Comparison of ENCODE assay signal across 14 cellular contexts in genomic region chr12:14920475-14921126, GRCh38. TPM values are rescaled to one million over a fixed set of nuclear protein-coding genes. Genes with fewer than 3 reads are reported as not detected.
DNase-seq lines count a peak whose midpoint lies in the region; ATAC-seq and TF ChIP-seq lines count a peak whose summit lies in the region.
"Had no signal": no experiment of that assay in that cellular context is flagged by ENCODE, and none has a peak within 500 bp of the region (broad histone marks: within the 10 kb centered on the region; RNA-seq: fewer than 3 reads in every experiment).

No MANE protein-coding gene starts in this region.

- no peak overlapping the region for H3K4me3 ChIP-seq in NB4 (ENCODE audit: low read depth, low read length)
- H3K4me3 ChIP-seq in naive thymus-derived CD4-positive, alpha-beta T cell (ENCODE audit: low read length), result no peak overlapping the region
- H3K4me3 ChIP-seq in neural progenitor cell, result no peak overlapping the region
- H3K4me3 ChIP-seq: left ventricle myocardium inferior had no signal

- H3K27ac Mint-ChIP-seq in naive thymus-derived CD4-positive, alpha-beta T cell, result peak overlapping the region; percentile 19 to 86 (median 76)
- H3K27ac Mint-ChIP-seq in neural progenitor cell, result no peak overlapping the region

- peak; percentile 10 for DNase-seq in NB4 (ENCODE audit: low read depth)
- DNase-seq in naive thymus-derived CD4-positive, alpha-beta T cell, result peak in 1 of 9 donors; percentile 29
- DNase-seq in NCI-H2081 (lab: John Stamatoyannopoulos, UW), result no peak
- no peak for DNase-seq in ecto neural progenitor cell (ENCODE audit: low spot score)
- DNase-seq in neural progenitor cell (ENCODE audit: low spot score), result no peak
- DNase-seq: left ventricle myocardium inferior, NCI-H1930 had no signal

- H3K27me3 Mint-ChIP-seq in naive thymus-derived CD4-positive, alpha-beta T cell, result no peaks in the 10 kb centered on the region
- H3K27me3 Mint-ChIP-seq in neural progenitor cell (ENCODE audit: insufficient read depth, low read depth), result peaks cover 4% of the 10 kb centered on the region

- H3K4me2 ChIP-seq in neural progenitor cell, result no peak overlapping the region

- H4K20me1 ChIP-seq in neural progenitor cell (ENCODE audit: low read depth), result no peaks in the 10 kb centered on the region

- TF ChIP-seq CTCF in NB4 (IDR thresholded peaks at IDR 0.05; ENCODE audit: low read depth, low read length) (no peak), neural progenitor cell (IDR thresholded peaks at IDR 0.05) (no peak)

- H3K9me3 ChIP-seq in naive thymus-derived CD4-positive, alpha-beta T cell (ENCODE audit: control insufficient read depth in 2 of 3, low read length in 3 of 3), result no peaks in the 10 kb centered on the region
- H3K9me3 ChIP-seq in neural progenitor cell (ENCODE audit: low read depth), result no peaks in the 10 kb centered on the region
- H3K9me3 ChIP-seq: left ventricle myocardium inferior had no signal

- H3K4me1 Mint-ChIP-seq in naive thymus-derived CD4-positive, alpha-beta T cell, result peaks cover 18 to 38% (median 32%) of the 10 kb centered on the region in 7 donors
- no peaks in the 10 kb centered on the region for H3K4me1 Mint-ChIP-seq in neural progenitor cell

- peak overlapping the region; percentile 1 for H3K27ac ChIP-seq in naive thymus-derived CD4-positive, alpha-beta T cell (ENCODE audit: low read depth, low read length)
- no peak overlapping the region for H3K27ac ChIP-seq in neural progenitor cell
- H3K27ac ChIP-seq: left ventricle myocardium inferior had no signal

- intact Hi-C loops in naive thymus-derived CD4-positive, alpha-beta T cell (cut with micrococcal nuclease), result loop anchor here (1.0 to 2.0 kb wide), 5 partner anchors 18 to 75 kb away; partner anchors contain the start of gene ERP27 (in 1 of the 2)

- no peak overlapping the region for H3K9ac ChIP-seq in neural progenitor cell

- peaks cover 26 to 64% (median 56%) of the 10 kb centered on the region in 5 donors for H3K36me3 Mint-ChIP-seq in naive thymus-derived CD4-positive, alpha-beta T cell
- H3K36me3 Mint-ChIP-seq in neural progenitor cell, result no peaks in the 10 kb centered on the region

- H3K27me3 ChIP-seq in naive thymus-derived CD4-positive, alpha-beta T cell (ENCODE audit: control insufficient read depth in 2 of 2, insufficient read depth in 2 of 2, low read length in 2 of 2), result no peaks in the 10 kb centered on the region
- H3K27me3 ChIP-seq in neural progenitor cell, result no peaks in the 10 kb centered on the region

- H3K36me3 ChIP-seq in naive thymus-derived CD4-positive, alpha-beta T cell (ENCODE audit: control insufficient read depth in 2 of 3, insufficient read depth in 3 of 3, low read length in 3 of 3), result peaks cover 15 to 45% (median 28%) of the 10 kb centered on the region in 3 experiments
- H3K36me3 ChIP-seq in neural progenitor cell, result no peaks in the 10 kb centered on the region
- H3K36me3 ChIP-seq: left ventricle myocardium inferior had no signal

- no peak overlapping the region for H2AFZ ChIP-seq in neural progenitor cell (replicated peaks)

- POLR2A ChIA-PET in naive thymus-derived CD4-positive, alpha-beta T cell (lab: Charles Lee), result interaction anchor here (0.5 to 3.3 kb wide), 9 partner anchors 18 to 522 kb away, joined by 3 to 14 read pairs (median 4); partner anchors contain the start of gene ERP27

- peak overlapping the region in 8 of 10 donors; percentile 14 to 59 (median 38) for H3K4me3 Mint-ChIP-seq in naive thymus-derived CD4-positive, alpha-beta T cell
- H3K4me3 Mint-ChIP-seq in neural progenitor cell, result no peak overlapping the region

- ATAC-seq in GM18520 (IDR thresholded peaks at IDR 0.05; ENCODE audit: unreplicated experiment) (peak; percentile 77), HG02571 (IDR thresholded peaks at IDR 0.05; ENCODE audit: unreplicated experiment) (peak; percentile 79)
- ATAC-seq in naive thymus-derived CD4-positive, alpha-beta T cell, result peak; percentile 80
- ATAC-seq: Panc1 had no signal

- H3K9me3 Mint-ChIP-seq in naive thymus-derived CD4-positive, alpha-beta T cell, result no peaks in the 10 kb centered on the region
- H3K9me3 Mint-ChIP-seq in neural progenitor cell, result no peaks in the 10 kb centered on the region

- CTCF ChIA-PET in naive thymus-derived CD4-positive, alpha-beta T cell (lab: Charles Lee), result interaction anchor here (0.6 to 1.6 kb wide), 8 partner anchors 28 to 301 kb away, joined by 3 to 8 read pairs (median 4); partner anchors contain the start of gene RERG

- H3F3A ChIP-seq in neural progenitor cell (ENCODE audit: low read depth), result no peaks in the 10 kb centered on the region

- no peaks in the 10 kb centered on the region for H3K79me2 ChIP-seq in neural progenitor cell (ENCODE audit: low read depth)

- TF ChIP-seq POLR2A in NB4 (IDR thresholded peaks at IDR 0.05; ENCODE audit: extremely low read depth, insufficient read length), result no peak

- H3K4me1 ChIP-seq in naive thymus-derived CD4-positive, alpha-beta T cell (ENCODE audit: control insufficient read depth in 2 of 2, insufficient read depth in 2 of 2, low read length in 2 of 2), result peaks cover 6 to 19% of the 10 kb centered on the region in 2 donors
- no peaks in the 10 kb centered on the region for H3K4me1 ChIP-seq in neural progenitor cell
- H3K4me1 ChIP-seq: left ventricle myocardium inferior had no signal

RNA-seq across cellular contexts. Expression of gene ERP27, which starts 17.7 kb away (rescaled TPM):
- total RNA-seq in naive thymus-derived CD4-positive, alpha-beta T cell, result 10 to 100 TPM; 12.6 to 20.3 (median 19.1) TPM
- 1 to 10 TPM; 5.6 to 5.8 TPM for polyA plus RNA-seq in naive thymus-derived CD4-positive, alpha-beta T cell
- total RNA-seq in neural progenitor cell (ENCODE audit: low replicate concordance), result not detected in 2 replicates
- total RNA-seq: H1 had no signal
- polyA plus RNA-seq: H1 had no signal

RNA-seq across cellular contexts. Expression of gene MGP, which starts 34.9 kb away (rescaled TPM):
- total RNA-seq in naive thymus-derived CD4-positive, alpha-beta T cell, result 1 to 10 TPM in 2 of 5 experiments, under 1 TPM in 1, not detected in 2; 0.49 to 4.1 (median 1.7) TPM
- polyA plus RNA-seq in naive thymus-derived CD4-positive, alpha-beta T cell, result under 1 TPM in 1 of 2 donors, not detected in 1; 0.48 TPM
- not detected in 2 replicates for total RNA-seq in neural progenitor cell (ENCODE audit: low replicate concordance)
- total RNA-seq: H1 had no signal
- polyA plus RNA-seq: H1 had no signal

RNA-seq across cellular contexts. Expression of gene ARHGDIB, which starts 40.8 kb away (rescaled TPM):
- total RNA-seq in naive thymus-derived CD4-positive, alpha-beta T cell, result 1,000 to 10,000 TPM in 1 of 5 experiments, 100 to 1,000 TPM in 4; 776 to 1,263 (median 833) TPM
- polyA plus RNA-seq in naive thymus-derived CD4-positive, alpha-beta T cell, result 1,000 to 10,000 TPM; 3,273 to 3,336 TPM
- total RNA-seq in neural progenitor cell (ENCODE audit: low replicate concordance), result not detected in 2 replicates

RNA-seq across cellular contexts. Expression of gene PDE6H, which starts 52.2 kb away (rescaled TPM):
- 1 to 10 TPM in 1 of 5 experiments, not detected in 4; 2.7 TPM for total RNA-seq in naive thymus-derived CD4-positive, alpha-beta T cell
- polyA plus RNA-seq in naive thymus-derived CD4-positive, alpha-beta T cell, result not detected
- total RNA-seq in neural progenitor cell (ENCODE audit: low replicate concordance), result not detected in 2 replicates
- total RNA-seq: dermis microvascular lymphatic vessel endothelial cell, H1, HT-29, left ventricle myocardium inferior, osteocyte had no signal
- polyA plus RNA-seq: H1 had no signal

Comparison
In these comparisons a context has a peak if more than half of its experiments do, and no peak if none do; other contexts are left out.
1. RNA of gene ERP27, which starts 17.7 kb away (total RNA-seq): 12.6 to 20.3 TPM in naive thymus-derived CD4-positive, alpha-beta T cell; not detected in neural progenitor cell; every median in the first group is over 10 times any median in the second.
2. RNA of gene ARHGDIB, which starts 40.8 kb away (total RNA-seq): 776 to 1,263 TPM in naive thymus-derived CD4-positive, alpha-beta T cell; not detected in neural progenitor cell; every median in the first group is over 100 times any median in the second.
3. Peak in every context shown above with its lines, with median percentiles within 50 percentile points of each other: ATAC-seq.